ENCODE assay signal across 11 cellular contexts in genomic region chr11:123308077-123308476, GRCh38.
DNase-seq lines count a peak whose midpoint lies in the region; ATAC-seq and TF ChIP-seq lines count a peak whose summit lies in the region.
"Had no signal": no experiment of that assay in that cellular context is flagged by ENCODE, and none has a peak within 500 bp of the region (broad histone marks: within the 10 kb centered on the region; RNA-seq: fewer than 3 reads in every experiment).

No MANE protein-coding gene starts in this region.

- no peaks in the 10 kb centered on the region for H3K9me3 Mint-ChIP-seq in activated CD4-positive, alpha-beta T cell treated with anti-CD3 and anti-CD28 coated beads, Interleukin-2, amount 10 ng/mL, durations not matched to agents 7 days and 5 days

- TF ChIP-seq CTCF in adrenal gland (IDR thresholded peaks at IDR 0.05) = no peak
- no peak for TF ChIP-seq CTCF in lower lobe of right lung (IDR thresholded peaks at IDR 0.05)

- DNase-seq in DMS79 treated with DMSO at 0.1 percent for 48 hours (lab: John Stamatoyannopoulos, UW) (peak; percentile 99), NCI-H1417 treated with DMSO at 0.1 percent for 48 hours (lab: John Stamatoyannopoulos, UW) (peak; percentile 92), adrenal gland (peak in 4 of 7 donors; percentile 24 to 58 (median 38)), lower lobe of right lung (no peak), SHP77 (lab: John Stamatoyannopoulos, UW) (no peak), AML-193 (lab: John Stamatoyannopoulos, UW) (no peak), middle frontal gyrus (ENCODE audit: extremely low spot score, low spot score) (no peak)
- DNase-seq in activated CD4-positive, alpha-beta T cell treated with anti-CD3 and anti-CD28 coated beads, Interleukin-2, amount 10 ng/mL, durations not matched to agents 7 days and 5 days = no peak
- DNase-seq: testis had no signal

- H3K9me3 ChIP-seq in adrenal gland (replicated peaks in 1 of 3) = no peaks in the 10 kb centered on the region
- no peaks in the 10 kb centered on the region for H3K9me3 ChIP-seq in lower lobe of right lung
- H3K9me3 ChIP-seq: testis had no signal

- H3K36me3 ChIP-seq in adrenal gland (replicated peaks in 1 of 2) (no peaks in the 10 kb centered on the region), lower lobe of right lung (no peaks in the 10 kb centered on the region)

- no peak overlapping the region for H3K4me3 Mint-ChIP-seq in activated CD4-positive, alpha-beta T cell treated with anti-CD3 and anti-CD28 coated beads, Interleukin-2, amount 10 ng/mL, durations not matched to agents 7 days and 5 days

- H3K27me3 ChIP-seq in adrenal gland (no peaks in the 10 kb centered on the region), lower lobe of right lung (ENCODE audit: low read depth) (peaks cover under 1% of the 10 kb centered on the region)
- H3K27me3 ChIP-seq: testis had no signal

- peak overlapping the region in 1 of 5 donors; percentile 56 for H3K27ac ChIP-seq in adrenal gland
- no peak overlapping the region for H3K27ac ChIP-seq in lower lobe of right lung
- H3K27ac ChIP-seq: RWPE1 had no signal

- peaks cover under 1% of the 10 kb centered on the region for H3K27me3 Mint-ChIP-seq in activated CD4-positive, alpha-beta T cell treated with anti-CD3 and anti-CD28 coated beads, Interleukin-2, amount 10 ng/mL, durations not matched to agents 7 days and 5 days

- peaks cover 5 to 15% of the 10 kb centered on the region in 2 donors for H3K4me1 ChIP-seq in adrenal gland (replicated peaks in 1 of 2)
- H3K4me1 ChIP-seq in lower lobe of right lung = no peaks in the 10 kb centered on the region

- POLR2A ChIA-PET in activated CD4-positive, alpha-beta T cell treated with anti-CD3 and anti-CD28 coated beads, Interleukin-2, amount 10 ng/mL, durations not matched to agents 7 days and 5 days (lab: Charles Lee) = interaction anchor here (0.6 kb wide), 1 partner anchor 196 kb away, joined by 4 read pairs; no protein-coding TSS in a partner anchor

- no peak for TF ChIP-seq POLR2A in adrenal gland (IDR thresholded peaks at IDR 0.05)

- CTCF ChIA-PET in activated CD4-positive, alpha-beta T cell treated with anti-CD3 and anti-CD28 coated beads, Interleukin-2, amount 10 ng/mL, durations not matched to agents 7 days and 5 days (lab: Charles Lee) = interaction anchor here (0.8 to 1.3 kb wide), 4 partner anchors 9 to 171 kb away, joined by 3 to 4 read pairs (median 3); no protein-coding TSS in a partner anchor

- H3K4me3 ChIP-seq in adrenal gland (peak overlapping the region in 1 of 4 donors; percentile 19), lower lobe of right lung (no peak overlapping the region)
- H3K4me3 ChIP-seq: lung, testis had no signal

- H3K4me1 Mint-ChIP-seq in activated CD4-positive, alpha-beta T cell treated with anti-CD3 and anti-CD28 coated beads, Interleukin-2, amount 10 ng/mL, durations not matched to agents 7 days and 5 days = peaks cover 28% of the 10 kb centered on the region

- intact Hi-C loops in adrenal gland (cut with DNase I) (loop anchor here in 1 of 2 donors (10.0 kb wide), 1 partner anchor 97 kb away; no protein-coding TSS in a partner anchor), lower lobe of right lung (cut with DNase I) (no loop called here)

- no peaks in the 10 kb centered on the region for H3K36me3 Mint-ChIP-seq in activated CD4-positive, alpha-beta T cell treated with anti-CD3 and anti-CD28 coated beads, Interleukin-2, amount 10 ng/mL, durations not matched to agents 7 days and 5 days (ENCODE audit: low read depth)

- no peak overlapping the region for H3K27ac Mint-ChIP-seq in activated CD4-positive, alpha-beta T cell treated with anti-CD3 and anti-CD28 coated beads, Interleukin-2, amount 10 ng/mL, durations not matched to agents 7 days and 5 days

- peak; percentile 59 to 66 for ATAC-seq in lower lobe of right lung

- WGBS in adrenal gland, 4 donors = 45 to 50% (median 47%) methylated on average over 7 of the region's 7 CpGs

Comparison
In these comparisons a context has a peak if more than half of its experiments do, and no peak if none do; other contexts are left out.
1. DNase-seq: peak in DMS79 treated with DMSO at 0.1 percent for 48 hours (single experiment), NCI-H1417 treated with DMSO at 0.1 percent for 48 hours (single experiment) and adrenal gland (4 of 7); none in lower lobe of right lung (single experiment), activated CD4-positive, alpha-beta T cell treated with anti-CD3 and anti-CD28 coated beads, Interleukin-2, amount 10 ng/mL, durations not matched to agents 7 days and 5 days (single experiment), SHP77 (0 of 2), AML-193 (0 of 2) and middle frontal gyrus (single experiment).